13 cellular contexts compared by ENCODE assay signal in the genomic region with DNA sequence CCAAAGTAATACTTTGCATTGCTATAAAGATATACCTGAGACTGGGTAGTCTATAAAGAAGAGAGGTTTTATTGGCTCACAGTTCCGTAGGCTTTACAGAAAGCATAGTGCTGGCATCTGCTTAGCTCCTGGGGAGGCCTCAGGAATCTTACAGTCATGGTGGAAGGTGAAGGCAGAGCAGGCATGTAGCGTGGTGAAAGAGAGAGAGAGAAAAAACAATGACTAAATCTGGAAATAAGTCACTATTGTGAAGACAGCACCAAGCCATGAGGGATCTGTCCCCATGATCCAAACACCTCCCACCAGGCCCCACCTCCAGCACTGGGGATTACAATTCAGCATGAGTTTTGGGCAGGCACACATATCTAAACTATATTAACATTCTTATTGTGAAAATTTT.
"Had no signal": no experiment of that assay in that cellular context is flagged by ENCODE, and none has a peak within 500 bp of the region (broad histone marks: within the 10 kb centered on the region; RNA-seq: fewer than 3 reads in every experiment).

No MANE protein-coding gene starts in this region.

- H3K27ac Mint-ChIP-seq: mesothelial cell of epicardium had no signal

- ATAC-seq: activated CD4-positive, CD25-positive, alpha-beta regulatory T cell treated with anti-CD3 and anti-CD28 coated beads, Interleukin-2, amount 50 U/mL, for 24 hours; esophagus mucosa; right lobe of liver; upper lobe of right lung had no signal

- DNase-seq: activated CD8-positive, alpha-beta memory T cell treated with anti-CD3 and anti-CD28 coated beads, Interleukin-2, amount 50 U/mL, for 48 hours; activated effector memory CD4-positive, alpha-beta T cell treated with Interleukin-2 at 50 U/mL for 16 hours; adrenal gland; colonic mucosa; islet precursor cell; ovary; right lobe of liver; SJCRH30; T1000; upper lobe of right lung had no signal

- H3K4me3 Mint-ChIP-seq: mesothelial cell of epicardium had no signal
